ENCODE assay signal across 8 cellular contexts in the genomic region with DNA sequence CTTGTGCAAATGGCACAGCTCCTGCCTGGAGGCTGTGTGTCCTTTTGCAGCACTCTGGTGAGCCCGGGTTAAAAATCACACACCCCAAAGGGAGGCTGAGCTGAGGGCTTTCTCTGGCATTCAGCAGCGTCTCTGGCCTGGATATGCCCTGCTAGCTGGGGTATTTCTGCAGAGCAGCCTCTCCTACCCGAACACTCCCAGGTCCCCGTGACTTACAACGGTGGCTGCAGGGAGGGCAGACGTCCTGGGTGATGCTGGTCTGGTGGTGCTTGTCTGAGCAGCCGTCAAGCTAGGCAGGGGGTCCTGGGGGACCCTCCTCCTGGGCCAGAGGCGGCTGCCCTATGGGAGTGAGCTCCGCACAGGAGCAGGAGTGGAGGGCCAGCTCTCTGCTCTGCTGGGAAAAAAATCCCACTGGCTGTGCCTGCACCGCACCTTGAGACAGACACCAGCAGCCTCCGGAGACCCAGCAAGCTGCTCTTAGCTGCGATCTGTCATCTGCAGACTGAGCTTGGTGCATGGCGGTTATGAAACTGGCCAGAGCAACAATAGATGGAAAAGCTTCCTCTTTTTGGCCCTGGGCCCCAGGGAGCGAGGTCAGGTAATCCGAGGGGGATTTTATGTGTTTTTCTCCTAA. TPM values are rescaled to one million over a fixed set of nuclear protein-coding genes. Genes with fewer than 3 reads are reported as not detected.
DNase-seq lines count a peak whose midpoint lies in the region; ATAC-seq and TF ChIP-seq lines count a peak whose summit lies in the region.

No MANE protein-coding gene starts in this region.

- H3K4me3 ChIP-seq in left lung (no peak overlapping the region), osteoblast (ENCODE audit: insufficient read depth, low read length) (no peak overlapping the region)

- H4K20me1 ChIP-seq in osteoblast (ENCODE audit: insufficient read depth, low read length) = no peaks in the 10 kb centered on the region

- peaks cover 0 to 13% of the 10 kb centered on the region in 2 donors for H3K4me1 ChIP-seq in left lung
- no peaks in the 10 kb centered on the region for H3K4me1 ChIP-seq in osteoblast (ENCODE audit: insufficient read depth, low read length)

- H3K36me3 Mint-ChIP-seq in CD14-positive monocyte = peaks cover 37 to 53% of the 10 kb centered on the region in 2 donors

- peak; percentile 44 for ATAC-seq in GM19023 (IDR thresholded peaks at IDR 0.05; ENCODE audit: unreplicated experiment)
- ATAC-seq in HG03064 (IDR thresholded peaks at IDR 0.05; ENCODE audit: low read depth, unreplicated experiment) = peak; percentile 50
- peak; percentile 57 for ATAC-seq in left lung

- peaks cover 0 to 2% (median 2%) of the 10 kb centered on the region in 3 donors for H3K27me3 Mint-ChIP-seq in CD14-positive monocyte (ENCODE audit: low read depth in 3 of 3)

- DNase-seq in CD14-positive monocyte (ENCODE audit: low spot score) = peak; percentile 66
- peak; percentile 66 for DNase-seq in SKM-1 (lab: John Stamatoyannopoulos, UW; ENCODE audit: unreplicated experiment)
- no peak for DNase-seq in left lung
- no peak for DNase-seq in osteoblast (ENCODE audit: insufficient read length, low spot score, missing footprints)
- no peak for DNase-seq in AG08395 (ENCODE audit: low spot score)
- DNase-seq in activated CD4-positive, alpha-beta T cell treated with anti-CD3 and anti-CD28 coated beads for 48 hours = no peak

- no peak overlapping the region for H2AFZ ChIP-seq in osteoblast (ENCODE audit: low read length)

- H3K27ac ChIP-seq in left lung = peak overlapping the region in 1 of 2 donors; percentile 45
- H3K27ac ChIP-seq in osteoblast (ENCODE audit: low read depth, low read length) = no peak overlapping the region

- H3K4me2 ChIP-seq in osteoblast (ENCODE audit: insufficient read depth, low read length) = no peak overlapping the region

- H3K4me1 Mint-ChIP-seq in CD14-positive monocyte = peaks cover 29% of the 10 kb centered on the region

- intact Hi-C loops in CD14-positive monocyte (cut with micrococcal nuclease) = no loop called here
- intact Hi-C loops in left lung (cut with DNase I) = no loop called here

- no peaks in the 10 kb centered on the region for H3K79me2 ChIP-seq in osteoblast (ENCODE audit: insufficient read depth, low read length)

- H3K9me3 ChIP-seq in left lung = no peaks in the 10 kb centered on the region
- H3K9me3 ChIP-seq in osteoblast (ENCODE audit: low read depth, low read length) = no peaks in the 10 kb centered on the region

- H3K27ac Mint-ChIP-seq in CD14-positive monocyte = peak overlapping the region; percentile 33 to 81 (median 52)

- peak overlapping the region; percentile 46 to 54 for H3K4me3 Mint-ChIP-seq in CD14-positive monocyte

- H3K9me3 Mint-ChIP-seq in CD14-positive monocyte = peaks cover 0 to 8% (median 3%) of the 10 kb centered on the region in 7 donors

- H3K36me3 ChIP-seq in left lung = no peaks in the 10 kb centered on the region
- no peaks in the 10 kb centered on the region for H3K36me3 ChIP-seq in osteoblast (ENCODE audit: insufficient read depth, low read length)

- H3K27me3 ChIP-seq in left lung = no peaks in the 10 kb centered on the region
- no peaks in the 10 kb centered on the region for H3K27me3 ChIP-seq in osteoblast (ENCODE audit: insufficient read depth, low read length)

- TF ChIP-seq CTCF in CD14-positive monocyte (IDR thresholded peaks at IDR 0.05) (no peak), left lung (IDR thresholded peaks at IDR 0.05) (no peak), osteoblast (IDR thresholded peaks at IDR 0.05; ENCODE audit: extremely low read depth, low read depth, low read length) (no peak)

RNA-seq across cellular contexts. Expression of a gene that starts 41.3 kb away (rescaled TPM):
- 10 to 100 TPM; 31.0 to 31.5 TPM for polyA plus RNA-seq in CD14-positive monocyte
- total RNA-seq in left lung = 10 to 100 TPM; 18.6 to 19.6 TPM
- total RNA-seq in osteoblast = 22.4 and 24.6 TPM in 2 replicates

RNA-seq across cellular contexts. Expression of a gene that starts 43.0 kb away (rescaled TPM):
- 10 to 100 TPM; 33.3 to 40.0 TPM for polyA plus RNA-seq in CD14-positive monocyte
- 1 to 10 TPM; 1.5 to 6.9 TPM for total RNA-seq in left lung
- total RNA-seq in osteoblast = under 0.01 TPM in 1 of 2 replicates, not detected in the other

Comparison
In these comparisons a context has a peak if more than half of its experiments do, and no peak if none do; other contexts are left out.
1. DNase-seq: peak in CD14-positive monocyte (single experiment) and SKM-1 (single experiment); none in left lung (0 of 2), osteoblast (single experiment), AG08395 (single experiment) and activated CD4-positive, alpha-beta T cell treated with anti-CD3 and anti-CD28 coated beads for 48 hours (single experiment).
2. Peak in every context shown above with its lines, with median percentiles within 50 percentile points of each other: ATAC-seq.